ENCODE assay signal across 9 cellular contexts in genomic region chr2:230537531-230537976, GRCh38.
DNase-seq lines count a peak whose midpoint lies in the region; ATAC-seq and TF ChIP-seq lines count a peak whose summit lies in the region.
"Had no signal": no experiment of that assay in that cellular context is flagged by ENCODE, and none has a peak within 500 bp of the region (broad histone marks: within the 10 kb centered on the region; RNA-seq: fewer than 3 reads in every experiment).

No MANE protein-coding gene starts in this region.

- H3K4me1 Mint-ChIP-seq in natural killer cell (peaks cover 19 to 23% of the 10 kb centered on the region in 2 donors), Calu3 (ENCODE audit: low read depth, unreplicated experiment) (no peaks in the 10 kb centered on the region)
- H3K4me1 Mint-ChIP-seq in natural killer cell treated with Interleukin-12 subunit alpha and Interleukin-12 subunit beta and Interleukin-15 and Interleukin-18, amount 100 ng/mL, for 72 hours (ENCODE audit: low read depth in 2 of 2) = peaks cover 13 to 18% of the 10 kb centered on the region in 2 donors
- peaks cover 42 to 69% of the 10 kb centered on the region in 2 donors for H3K4me1 Mint-ChIP-seq in stimulated activated naive B cell treated with anti-CD40 and anti-IgM and Interleukin-4, amounts not matched to agents 10 μg/mL and 1 μg/mL and 100 μg/mL, for 72 hours

- no TSS peak for BruUV-seq in Calu3 (replicated peaks; lab: Mats Ljungman, UMichigan)

- intact Hi-C loops in natural killer cell (cut with micrococcal nuclease) (no loop called here), Calu3 (cut with micrococcal nuclease; ENCODE audit: unreplicated experiment) (no loop called here), Right ventricle myocardium inferior (cut with DNase I) (no loop called here)

- CTCF ChIA-PET in Calu3 (lab: Charles Lee) = no interaction called here

- H3K9me3 Mint-ChIP-seq in natural killer cell = no peaks in the 10 kb centered on the region
- no peaks in the 10 kb centered on the region for H3K9me3 Mint-ChIP-seq in natural killer cell treated with Interleukin-12 subunit alpha and Interleukin-12 subunit beta and Interleukin-15 and Interleukin-18, amount 100 ng/mL, for 72 hours
- H3K9me3 Mint-ChIP-seq in stimulated activated naive B cell treated with anti-CD40 and anti-IgM and Interleukin-4, amounts not matched to agents 10 μg/mL and 1 μg/mL and 100 μg/mL, for 72 hours = no peaks in the 10 kb centered on the region
- no peaks in the 10 kb centered on the region for H3K9me3 Mint-ChIP-seq in Calu3 (ENCODE audit: low read depth, unreplicated experiment)

- DNase-seq in natural killer cell (no peak), NCI-H128 (lab: John Stamatoyannopoulos, UW; ENCODE audit: unreplicated experiment) (no peak), Calu3 (no peak), Right ventricle myocardium inferior (ENCODE audit: missing footprints) (no peak)
- DNase-seq in natural killer cell treated with Interleukin-12 subunit alpha and Interleukin-12 subunit beta and Interleukin-15 and Interleukin-18, amount 100 ng/mL, for 72 hours (ENCODE audit: low spot score) = no peak
- DNase-seq in stimulated activated naive B cell treated with anti-CD40 and anti-IgM and Interleukin-4, amounts not matched to agents 10 μg/mL and 1 μg/mL and 100 μg/mL, for 72 hours = peak; percentile 54
- DNase-seq: PC-9 had no signal

- no peaks in the 10 kb centered on the region for H3K27me3 Mint-ChIP-seq in natural killer cell (ENCODE audit: low read depth in 2 of 2)
- no peaks in the 10 kb centered on the region for H3K27me3 Mint-ChIP-seq in natural killer cell treated with Interleukin-12 subunit alpha and Interleukin-12 subunit beta and Interleukin-15 and Interleukin-18, amount 100 ng/mL, for 72 hours
- H3K27me3 Mint-ChIP-seq in stimulated activated naive B cell treated with anti-CD40 and anti-IgM and Interleukin-4, amounts not matched to agents 10 μg/mL and 1 μg/mL and 100 μg/mL, for 72 hours = no peaks in the 10 kb centered on the region
- no peaks in the 10 kb centered on the region for H3K27me3 Mint-ChIP-seq in Calu3 (ENCODE audit: unreplicated experiment)

- peaks cover 8% of the 10 kb centered on the region for H3K36me3 Mint-ChIP-seq in natural killer cell
- peaks cover 10% of the 10 kb centered on the region for H3K36me3 Mint-ChIP-seq in natural killer cell treated with Interleukin-12 subunit alpha and Interleukin-12 subunit beta and Interleukin-15 and Interleukin-18, amount 100 ng/mL, for 72 hours
- H3K36me3 Mint-ChIP-seq in stimulated activated naive B cell treated with anti-CD40 and anti-IgM and Interleukin-4, amounts not matched to agents 10 μg/mL and 1 μg/mL and 100 μg/mL, for 72 hours = peaks cover 20 to 31% of the 10 kb centered on the region in 2 donors
- H3K36me3 Mint-ChIP-seq in Calu3 (ENCODE audit: insufficient read depth, unreplicated experiment) = peaks cover 4% of the 10 kb centered on the region

- H3K27ac Mint-ChIP-seq in natural killer cell = peak overlapping the region; percentile 27 to 48
- H3K27ac Mint-ChIP-seq in natural killer cell treated with Interleukin-12 subunit alpha and Interleukin-12 subunit beta and Interleukin-15 and Interleukin-18, amount 100 ng/mL, for 72 hours = peak overlapping the region in 1 of 2 donors; percentile 74
- H3K27ac Mint-ChIP-seq in stimulated activated naive B cell treated with anti-CD40 and anti-IgM and Interleukin-4, amounts not matched to agents 10 μg/mL and 1 μg/mL and 100 μg/mL, for 72 hours = peak overlapping the region; percentile 73
- no peak overlapping the region for H3K27ac Mint-ChIP-seq in Calu3 (ENCODE audit: unreplicated experiment)

- no peak for ATAC-seq in natural killer cell
- no peak for ATAC-seq in natural killer cell treated with Interleukin-12 subunit alpha and Interleukin-12 subunit beta and Interleukin-15 and Interleukin-18, amount 100 ng/mL, for 72 hours
- ATAC-seq in GM21619 (IDR thresholded peaks at IDR 0.05; ENCODE audit: unreplicated experiment) = peak; percentile 72
- ATAC-seq in HG03439 (IDR thresholded peaks at IDR 0.05; ENCODE audit: unreplicated experiment) = peak; percentile 52
- peak; percentile 87 to 88 for ATAC-seq in stimulated activated naive B cell treated with anti-CD40 and anti-IgM and Interleukin-4, amounts not matched to agents 10 μg/mL and 1 μg/mL and 100 μg/mL, for 72 hours (replicated peaks)
- ATAC-seq in Right ventricle myocardium inferior = no peak

- TF ChIP-seq CTCF in natural killer cell (IDR thresholded peaks at IDR 0.05) (no peak), Calu3 (IDR thresholded peaks at IDR 0.05; ENCODE audit: unreplicated experiment) (no peak)

- H3K4me3 Mint-ChIP-seq in natural killer cell (no peak overlapping the region), Calu3 (ENCODE audit: low read depth, unreplicated experiment) (no peak overlapping the region)
- H3K4me3 Mint-ChIP-seq in natural killer cell treated with Interleukin-12 subunit alpha and Interleukin-12 subunit beta and Interleukin-15 and Interleukin-18, amount 100 ng/mL, for 72 hours = no peak overlapping the region
- H3K4me3 Mint-ChIP-seq in stimulated activated naive B cell treated with anti-CD40 and anti-IgM and Interleukin-4, amounts not matched to agents 10 μg/mL and 1 μg/mL and 100 μg/mL, for 72 hours = peak overlapping the region; percentile 35 to 71

Comparison
In these comparisons a context has a peak if more than half of its experiments do, and no peak if none do; other contexts are left out.
1. ATAC-seq: peak in GM21619 (single experiment), HG03439 (single experiment) and stimulated activated naive B cell treated with anti-CD40 and anti-IgM and Interleukin-4, amounts not matched to agents 10 μg/mL and 1 μg/mL and 100 μg/mL, for 72 hours (2 of 2); none in natural killer cell (0 of 3), natural killer cell treated with Interleukin-12 subunit alpha and Interleukin-12 subunit beta and Interleukin-15 and Interleukin-18, amount 100 ng/mL, for 72 hours (0 of 2) and Right ventricle myocardium inferior (single experiment).
2. H3K4me3 Mint-ChIP-seq: peak in stimulated activated naive B cell treated with anti-CD40 and anti-IgM and Interleukin-4, amounts not matched to agents 10 μg/mL and 1 μg/mL and 100 μg/mL, for 72 hours (2 of 2); none in natural killer cell (single experiment), natural killer cell treated with Interleukin-12 subunit alpha and Interleukin-12 subunit beta and Interleukin-15 and Interleukin-18, amount 100 ng/mL, for 72 hours (single experiment) and Calu3 (single experiment).